ENCODE assay signal across 21 cellular contexts in genomic region chr2:8278709-8279354, GRCh38.
DNase-seq lines count a peak whose midpoint lies in the region; ATAC-seq, FAIRE-seq and TF ChIP-seq lines count a peak whose summit lies in the region.
"Had no signal": no experiment of that assay in that cellular context is flagged by ENCODE, and none has a peak within 500 bp of the region (broad histone marks: within the 10 kb centered on the region; RNA-seq: fewer than 3 reads in every experiment).

No MANE protein-coding gene starts in this region.

- H3K27me3 ChIP-seq in GM12878 (replicated peaks in 1 of 2; ENCODE audit: control insufficient read depth in 2 of 2, insufficient read depth in 2 of 2, low read length in 1 of 2) = no peaks in the 10 kb centered on the region
- H3K27me3 ChIP-seq in uterus = no peaks in the 10 kb centered on the region
- H3K27me3 ChIP-seq in CD8-positive, alpha-beta T cell (ENCODE audit: insufficient read depth, low read length) = no peaks in the 10 kb centered on the region
- H3K27me3 ChIP-seq: BE2C had no signal

- peak overlapping the region; percentile 58 for H3K4me2 ChIP-seq in GM12878 (ENCODE audit: control insufficient read depth, insufficient read depth)

- no peak for TF ChIP-seq EP300 in GM12878 (IDR thresholded peaks at IDR 0.05; ENCODE audit: borderline replicate concordance in 1 of 2, control insufficient read depth in 1 of 2, low read depth in 2 of 2, low read length in 2 of 2)

- no TSS peak for BruUV-seq in GM12878 (replicated peaks; lab: Mats Ljungman, UMichigan)

- RAD21 ChIA-PET in GM12878 (lab: Charles Lee; ENCODE audit: unreplicated experiment) = interaction anchor here (0.8 to 2.2 kb wide), 14 partner anchors 23 to 851 kb away, joined by 3 to 21 read pairs (median 6); partner anchors contain the start of gene ID2

- FAIRE-seq in GM12878 (lab: Jason Lieb, UNC) = no peak
- FAIRE-seq: colon, K562 had no signal

- no peak for DNase-seq in T-helper 2 cell treated with Interferon-gamma antibody and Interleukin-4, amounts not matched to agents 5 μg/mL and 100 μg/mL, for 36 hours (ENCODE audit: low spot score)
- no peak for DNase-seq in T-helper 2 cell
- DNase-seq in GM12878 (ENCODE audit: low read depth, low spot score) = no peak
- no peak for DNase-seq in natural killer cell
- no peak for DNase-seq in uterus
- DNase-seq in effector CD8-positive, alpha-beta T cell (lab: John Stamatoyannopoulos, UW) = no peak
- no peak for DNase-seq in HuH-7.5 (ENCODE audit: low spot score)
- no peak for DNase-seq in CD8-positive, alpha-beta T cell
- DNase-seq: 8988T; activated CD4-positive, alpha-beta memory T cell treated with anti-CD3 and anti-CD28 coated beads for 36 hours; activated T-cell treated with anti-CD3 and anti-CD28 coated beads for 4 hours; BE2C; Calu3; H7; NCI-H2081 treated with DMSO at 0.1 percent for 48 hours; NCI-H510A; SHP77 treated with DMSO at 0.1 percent for 48 hours; stimulated activated CD4-positive, alpha-beta T cell treated with anti-CD3 and anti-CD28 coated beads, Interleukin-2, amount 100 ng/mL, for 24 hours; stomach had no signal

- no peaks in the 10 kb centered on the region for H3K79me2 ChIP-seq in GM12878 (ENCODE audit: control insufficient read depth, insufficient read depth, low read length)

- H3K4me1 Mint-ChIP-seq in T-helper 2 cell treated with Interferon-gamma antibody and Interleukin-4, amounts not matched to agents 5 μg/mL and 100 μg/mL, for 36 hours (ENCODE audit: low read depth) = peaks cover 35% of the 10 kb centered on the region
- H3K4me1 Mint-ChIP-seq in natural killer cell = peaks cover 81 to 84% of the 10 kb centered on the region in 2 donors
- peaks cover 7% of the 10 kb centered on the region for H3K4me1 Mint-ChIP-seq in CD8-positive, alpha-beta T cell (ENCODE audit: low read depth)

- CTCF ChIA-PET in GM12878 (lab: Yijun Ruan, JAX) = interaction anchor here (0.6 to 1.8 kb wide), 7 partner anchors 13 to 404 kb away, joined by 3 to 5 read pairs (median 3); no protein-coding TSS in a partner anchor
- CTCF ChIA-PET in CD8-positive, alpha-beta T cell (lab: Charles Lee) = interaction anchor here (1.1 kb wide), 1 partner anchor 851 kb away, joined by 3 read pairs; no protein-coding TSS in a partner anchor

- H3K4me3 Mint-ChIP-seq in T-helper 2 cell treated with Interferon-gamma antibody and Interleukin-4, amounts not matched to agents 5 μg/mL and 100 μg/mL, for 36 hours = peak overlapping the region; percentile 8
- peak overlapping the region; percentile 99 for H3K4me3 Mint-ChIP-seq in natural killer cell
- H3K4me3 Mint-ChIP-seq in CD8-positive, alpha-beta T cell = no peak overlapping the region

- H3K4me1 ChIP-seq in GM12878 (ENCODE audit: control insufficient read depth, insufficient read depth, low read length) (peaks cover 17% of the 10 kb centered on the region), uterus (no peaks in the 10 kb centered on the region)
- no peaks in the 10 kb centered on the region for H3K4me1 ChIP-seq in CD8-positive, alpha-beta T cell (ENCODE audit: insufficient read depth, low read length)

- no peak overlapping the region; the same call in 1 of the 2 replicates for H2AFZ ChIP-seq in GM12878 (ENCODE audit: control insufficient read depth, low read depth, low read length)

- TF ChIP-seq CTCF in GM12878 (IDR thresholded peaks at IDR 0.05 in 2 of 3, conservative IDR thresholded peaks at IDR 0.05 in 1 of 3; ENCODE audit: control insufficient read depth in 2 of 3, extremely low read depth in 1 of 3, insufficient read depth in 1 of 3, low read depth in 3 of 3, low read length in 3 of 3) = no peak
- no peak for TF ChIP-seq CTCF in natural killer cell (IDR thresholded peaks at IDR 0.05)
- TF ChIP-seq CTCF in uterus (IDR thresholded peaks at IDR 0.05) = no peak
- TF ChIP-seq CTCF in CD8-positive, alpha-beta T cell (IDR thresholded peaks at IDR 0.05) = no peak

- 0 out of 2 replicates have a peak overlapping the region, but pooled peaks have one; percentile 2 for H3K9ac ChIP-seq in GM12878 (ENCODE audit: control insufficient read depth, insufficient read depth, low read length)

- H3K27ac ChIP-seq in GM12878 (ENCODE audit: control insufficient read depth, insufficient read depth) (no peak overlapping the region), uterus (peak overlapping the region; percentile 62 to 71)
- no peak overlapping the region for H3K27ac ChIP-seq in CD8-positive, alpha-beta T cell (ENCODE audit: low read depth, low read length)
- H3K27ac ChIP-seq: stomach had no signal

- WGBS in GM12878 (ENCODE audit: insufficient coverage, insufficient replicate concordance, low lambda C conversion rate, missing lambda C conversion rate) = 78% methylated on average over 10 of the region's 10 CpGs

- H3K4me3 ChIP-seq in GM12878 (no peak overlapping the region), uterus (peak overlapping the region in 1 of 2 donors; percentile 9)
- no peak overlapping the region for H3K4me3 ChIP-seq in CD8-positive, alpha-beta T cell (ENCODE audit: low read depth, low read length)
- H3K4me3 ChIP-seq: K562, stomach had no signal

- POLR2A ChIA-PET in GM12878 (lab: Charles Lee) = interaction anchor here (0.7 to 1.8 kb wide), 5 partner anchors 8 to 50 kb away, joined by 3 to 5 read pairs (median 4); no protein-coding TSS in a partner anchor
- POLR2A ChIA-PET in CD8-positive, alpha-beta T cell (lab: Charles Lee) = no interaction called here

- SMC1A ChIA-PET in GM12878 (lab: Charles Lee; ENCODE audit: uncharacterized antibody, unreplicated experiment) = interaction anchor here (0.9 to 3.9 kb wide), 25 partner anchors 9 to 275 kb away, joined by 3 to 32 read pairs (median 5); no protein-coding TSS in a partner anchor

- intact Hi-C loops in GM12878 (cut with micrococcal nuclease; ENCODE audit: unreplicated experiment) (loop anchor here (1.0 to 5.0 kb wide), 2 partner anchors 23 to 37 kb away; no protein-coding TSS in a partner anchor), natural killer cell (cut with micrococcal nuclease) (no loop called here), uterus (cut with DNase I; ENCODE audit: low total_unique reads) (no loop called here)
- intact Hi-C loops in CD8-positive, alpha-beta T cell (cut with DNase I, micrococcal nuclease) = no loop called here

- no peaks in the 10 kb centered on the region for H4K20me1 ChIP-seq in GM12878 (ENCODE audit: control insufficient read depth, insufficient read depth)

- no peak for TF ChIP-seq RAD21 in GM12878 (IDR thresholded peaks at IDR 0.05; ENCODE audit: insufficient read depth, low read depth, low read length)

- TF ChIP-seq POLR2A in GM12878 (IDR thresholded peaks at IDR 0.05; ENCODE audit: low read depth, low read length) = no peak
- TF ChIP-seq POLR2A in uterus (IDR thresholded peaks at IDR 0.05) = no peak

- no peaks in the 10 kb centered on the region for H3K9me3 Mint-ChIP-seq in T-helper 2 cell treated with Interferon-gamma antibody and Interleukin-4, amounts not matched to agents 5 μg/mL and 100 μg/mL, for 36 hours
- H3K9me3 Mint-ChIP-seq in natural killer cell = no peaks in the 10 kb centered on the region
- H3K9me3 Mint-ChIP-seq in CD8-positive, alpha-beta T cell = no peaks in the 10 kb centered on the region

- in situ Hi-C loops in GM12878 (cut with MboI) = no loop called here

- H3K27me3 Mint-ChIP-seq in T-helper 2 cell treated with Interferon-gamma antibody and Interleukin-4, amounts not matched to agents 5 μg/mL and 100 μg/mL, for 36 hours (ENCODE audit: low read depth) = peaks cover 12% of the 10 kb centered on the region
- no peaks in the 10 kb centered on the region for H3K27me3 Mint-ChIP-seq in natural killer cell (ENCODE audit: low read depth in 2 of 2)
- H3K27me3 Mint-ChIP-seq in CD8-positive, alpha-beta T cell (ENCODE audit: low read depth) = no peaks in the 10 kb centered on the region
- H3K27me3 Mint-ChIP-seq: activated CD4-positive, alpha-beta memory T cell treated with anti-CD3 and anti-CD28 coated beads for 36 hours had no signal

- H3K9me3 ChIP-seq in GM12878 (replicated peaks; ENCODE audit: control insufficient read depth, insufficient read depth, low read length) = peaks cover 10% of the 10 kb centered on the region; the same call in 2 of the 3 replicates
- H3K9me3 ChIP-seq in uterus = no peaks in the 10 kb centered on the region
- no peaks in the 10 kb centered on the region for H3K9me3 ChIP-seq in CD8-positive, alpha-beta T cell (ENCODE audit: low read length)
- H3K9me3 ChIP-seq: BE2C, stomach had no signal

- H3K36me3 ChIP-seq in GM12878 (ENCODE audit: control insufficient read depth in 2 of 2, insufficient read depth in 2 of 2, low read length in 1 of 2) = no peaks in the 10 kb centered on the region
- H3K36me3 ChIP-seq in uterus = no peaks in the 10 kb centered on the region
- no peaks in the 10 kb centered on the region for H3K36me3 ChIP-seq in CD8-positive, alpha-beta T cell (ENCODE audit: insufficient read depth, low read length)
- H3K36me3 ChIP-seq: BE2C, stomach had no signal

- H3K27ac Mint-ChIP-seq in T-helper 2 cell treated with Interferon-gamma antibody and Interleukin-4, amounts not matched to agents 5 μg/mL and 100 μg/mL, for 36 hours = no peak overlapping the region
- peak overlapping the region; percentile 98 to 99 for H3K27ac Mint-ChIP-seq in natural killer cell
- H3K27ac Mint-ChIP-seq in CD8-positive, alpha-beta T cell = no peak overlapping the region
- H3K27ac Mint-ChIP-seq: activated CD4-positive, alpha-beta memory T cell treated with anti-CD3 and anti-CD28 coated beads for 36 hours had no signal

- ATAC-seq in GM12878 = peak; percentile 18
- no peak for ATAC-seq in natural killer cell
- ATAC-seq in CD8-positive, alpha-beta T cell = no peak
- ATAC-seq: K562 had no signal

- H3K36me3 Mint-ChIP-seq in T-helper 2 cell treated with Interferon-gamma antibody and Interleukin-4, amounts not matched to agents 5 μg/mL and 100 μg/mL, for 36 hours (ENCODE audit: low read depth) = no peaks in the 10 kb centered on the region
- peaks cover 22% of the 10 kb centered on the region for H3K36me3 Mint-ChIP-seq in natural killer cell
- no peaks in the 10 kb centered on the region for H3K36me3 Mint-ChIP-seq in CD8-positive, alpha-beta T cell

TF ChIP-seq in GM12878, 131 proteins besides CTCF, POLR2A, EP300 and RAD21 (continues in another document):
- no peak for TF ChIP-seq POLR2AphosphoS5 (IDR thresholded peaks at IDR 0.05; ENCODE audit: low read length)
- TF ChIP-seq CBX5 (IDR thresholded peaks at IDR 0.05; ENCODE audit: low read depth) = no peak
- no peak for TF ChIP-seq MEF2A (IDR thresholded peaks at IDR 0.05; ENCODE audit: insufficient read depth, low read depth, low read length)
- no peak for TF ChIP-seq SMARCA5 (IDR thresholded peaks at IDR 0.05)
- no peak for TF ChIP-seq PAX5 (IDR thresholded peaks at IDR 0.05; ENCODE audit: borderline replicate concordance, low read depth, low read length)
- TF ChIP-seq RCOR1 (conservative IDR thresholded peaks at IDR 0.05; ENCODE audit: low read depth, low read length) = no peak
- TF ChIP-seq BRCA1 (IDR thresholded peaks at IDR 0.05; ENCODE audit: low read depth, low read length) = no peak
- TF ChIP-seq TCF12 (IDR thresholded peaks at IDR 0.05; ENCODE audit: low read depth, low read length) = no peak
- TF ChIP-seq ZBED1 (IDR thresholded peaks at IDR 0.05; ENCODE audit: borderline replicate concordance) = no peak
- no peak for TF ChIP-seq LARP7 (IDR thresholded peaks at IDR 0.05)

Comparison
In these comparisons a context has a peak if more than half of its experiments do, and no peak if none do; other contexts are left out.
1. H3K27ac Mint-ChIP-seq: peak in natural killer cell (2 of 2); none in T-helper 2 cell treated with Interferon-gamma antibody and Interleukin-4, amounts not matched to agents 5 μg/mL and 100 μg/mL, for 36 hours (single experiment) and CD8-positive, alpha-beta T cell (single experiment).
2. H3K27ac ChIP-seq: peak in uterus (2 of 2); none in GM12878 (single experiment) and CD8-positive, alpha-beta T cell (single experiment).